28 cellular contexts compared by ENCODE assay signal in the genomic region with DNA sequence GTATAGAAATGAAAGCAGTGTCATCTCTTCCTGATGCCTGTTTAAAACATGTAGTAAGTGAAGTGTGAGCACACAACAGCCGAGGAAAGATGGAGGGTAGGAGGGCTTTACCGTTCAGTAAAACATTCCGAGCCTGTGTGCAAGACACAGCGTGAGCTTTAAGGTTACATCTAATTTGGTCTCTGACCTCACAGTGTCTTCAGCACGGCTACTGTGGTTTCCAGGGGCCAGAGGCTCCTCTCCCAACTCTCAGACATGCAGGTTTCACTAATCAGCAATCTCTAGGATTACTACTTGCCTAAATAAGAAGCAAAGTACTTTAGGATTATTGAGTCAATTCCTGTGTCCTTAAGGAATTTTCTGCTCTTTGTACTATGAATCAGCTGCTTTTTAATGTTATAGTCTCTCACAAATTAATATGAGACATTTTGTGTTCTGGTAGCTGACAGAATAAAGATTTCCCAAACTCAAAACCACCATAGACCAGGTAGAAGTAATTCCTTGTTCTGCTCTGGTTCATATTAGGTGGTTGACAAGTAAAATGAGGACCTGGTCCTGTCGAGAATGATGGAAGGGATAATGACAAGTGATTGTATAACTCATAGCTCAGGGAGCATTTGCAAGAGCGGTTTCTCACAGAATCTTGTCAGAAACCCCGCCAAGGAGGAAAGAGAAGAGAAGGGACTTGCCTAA. TPM values are rescaled to one million over a fixed set of nuclear protein-coding genes. Genes with fewer than 3 reads are reported as not detected.
DNase-seq lines count a peak whose midpoint lies in the region; ATAC-seq and TF ChIP-seq lines count a peak whose summit lies in the region.
"Had no signal": no experiment of that assay in that cellular context is flagged by ENCODE, and none has a peak within 500 bp of the region (broad histone marks: within the 10 kb centered on the region; RNA-seq: fewer than 3 reads in every experiment).

No MANE protein-coding gene starts in this region.

- no peak for TF ChIP-seq POLR2A in gastrocnemius medialis (IDR thresholded peaks at IDR 0.05)

- DNase-seq in GM03348 (ENCODE audit: low spot score): peak; percentile 14
- DNase-seq in adipocyte (ENCODE audit: low read depth): peak; percentile 30
- peak; percentile 39 to 48 for DNase-seq in foreskin fibroblast
- peak in 1 of 2 donors; percentile 23 for DNase-seq in gastrocnemius medialis
- no peak for DNase-seq in COLO668 (lab: John Stamatoyannopoulos, UW; ENCODE audit: unreplicated experiment)
- no peak for DNase-seq in 8988T
- no peak for DNase-seq in stimulated activated CD8-positive, alpha-beta memory T cell treated with anti-CD3 and anti-CD28 coated beads, Interleukin-4, amount 100 ng/mL, for 48 hours
- DNase-seq: activated CD4-positive, alpha-beta T cell treated with anti-CD3 and anti-CD28 coated beads for 1 hour; activated CD8-positive, alpha-beta memory T cell treated with anti-CD3 and anti-CD28 coated beads for 24 hours; activated naive CD4-positive, alpha-beta T cell treated with Interleukin-2 at 50 U/mL for 16 hours; activated T-cell treated with anti-CD3 and anti-CD28 coated beads, Interleukin-2, amount 50 U/mL, for 24 hours; CD4-positive, CD25-positive, alpha-beta regulatory T cell; DMS 273 treated with DMSO at 0.1 percent for 48 hours; foreskin keratinocyte; GF-D8; hypothalamus; islet precursor cell; NCI-H1092; NCI-H2029; nucleus accumbens; PC-9; retina; SHP77; stimulated activated naive CD8-positive, alpha-beta T cell treated with anti-CD3 and anti-CD28 coated beads, Interleukin-15, amount 100 ng/mL, for 72 hours; upper lobe of left lung had no signal

- ATAC-seq in gastrocnemius medialis (peak; percentile 85 to 95), GM18520 (IDR thresholded peaks at IDR 0.05; ENCODE audit: unreplicated experiment) (no peak)
- ATAC-seq: stimulated activated naive CD8-positive, alpha-beta T cell treated with anti-CD3 and anti-CD28 coated beads, Interleukin-15, amount 100 ng/mL, for 72 hours had no signal

- in situ Hi-C loops in gastrocnemius medialis (cut with MboI; ENCODE audit: low sequenced_read_pairs in 4 of 4): no loop called here

- no peak overlapping the region for H3K9ac ChIP-seq in adipocyte (ENCODE audit: low read length)

- H3K36me3 ChIP-seq in adipocyte (ENCODE audit: control insufficient read depth, insufficient read depth, low read length, severe bottlenecking) (no peaks in the 10 kb centered on the region), gastrocnemius medialis (no peaks in the 10 kb centered on the region)
- H3K36me3 ChIP-seq: upper lobe of left lung had no signal

- H3K9me3 ChIP-seq in adipocyte (ENCODE audit: control insufficient read depth, low read length) (no peaks in the 10 kb centered on the region), gastrocnemius medialis (no peaks in the 10 kb centered on the region)
- H3K9me3 ChIP-seq: upper lobe of left lung had no signal

- peak overlapping the region in 3 of 4 donors; percentile 5 to 38 (median 35) for H3K27ac ChIP-seq in gastrocnemius medialis
- H3K27ac ChIP-seq: foreskin keratinocyte, PC-9, upper lobe of left lung had no signal

- intact Hi-C loops in gastrocnemius medialis (cut with DNase I; ENCODE audit: low total_unique reads): loop anchor here (2.0 kb wide), 1 partner anchor 45 kb away; no protein-coding TSS in a partner anchor

- no peak for TF ChIP-seq CTCF in foreskin fibroblast (IDR thresholded peaks at IDR 0.05; ENCODE audit: low read depth, low read length)
- no peak for TF ChIP-seq CTCF in gastrocnemius medialis (IDR thresholded peaks at IDR 0.05 in 4 of 5, conservative IDR thresholded peaks at IDR 0.05 in 1 of 5)

- no peak overlapping the region for H3K4me3 ChIP-seq in adipocyte (ENCODE audit: low read length)
- H3K4me3 ChIP-seq in foreskin fibroblast (ENCODE audit: low read depth in 1 of 2, low read length in 2 of 2): no peak overlapping the region
- no peak overlapping the region for H3K4me3 ChIP-seq in gastrocnemius medialis
- H3K4me3 ChIP-seq: PC-9, upper lobe of left lung had no signal

- H3K27me3 ChIP-seq in adipocyte (replicated peaks; ENCODE audit: control insufficient read depth, insufficient read depth, low read length) (no peaks in the 10 kb centered on the region), gastrocnemius medialis (no peaks in the 10 kb centered on the region)
- H3K27me3 ChIP-seq: foreskin keratinocyte, upper lobe of left lung had no signal

- H3K4me1 ChIP-seq in adipocyte (ENCODE audit: control insufficient read depth, insufficient read depth, low read length) (peaks cover 13% of the 10 kb centered on the region), gastrocnemius medialis (peaks cover 7 to 26% of the 10 kb centered on the region in 2 donors)
- H3K4me1 ChIP-seq: foreskin keratinocyte, upper lobe of left lung had no signal

RNA-seq across cellular contexts. Expression of a gene that starts 46.2 kb away (rescaled TPM):
- 10 to 100 TPM in 1 of 4 donors, 1 to 10 TPM in 3; 1.5 to 10.8 (median 5.4) TPM for total RNA-seq in gastrocnemius medialis
- total RNA-seq: CD4-positive, CD25-positive, alpha-beta regulatory T cell had no signal

RNA-seq across cellular contexts. Expression of a gene that starts 50.6 kb away (rescaled TPM):
- 1 to 10 TPM; 1.3 to 8.2 (median 2.9) TPM for total RNA-seq in gastrocnemius medialis
- total RNA-seq: cardiac septum; CD4-positive, CD25-positive, alpha-beta regulatory T cell; foreskin keratinocyte; LHCN-M2; PC-9 had no signal

Comparison
In these comparisons a context has a peak if more than half of its experiments do, and no peak if none do; other contexts are left out.
1. DNase-seq: peak in GM03348 (single experiment), adipocyte (single experiment) and foreskin fibroblast (2 of 2); none in COLO668 (single experiment), 8988T (single experiment) and stimulated activated CD8-positive, alpha-beta memory T cell treated with anti-CD3 and anti-CD28 coated beads, Interleukin-4, amount 100 ng/mL, for 48 hours (single experiment).